Comparison of ENCODE assay signal across 9 cellular contexts in the genomic region with DNA sequence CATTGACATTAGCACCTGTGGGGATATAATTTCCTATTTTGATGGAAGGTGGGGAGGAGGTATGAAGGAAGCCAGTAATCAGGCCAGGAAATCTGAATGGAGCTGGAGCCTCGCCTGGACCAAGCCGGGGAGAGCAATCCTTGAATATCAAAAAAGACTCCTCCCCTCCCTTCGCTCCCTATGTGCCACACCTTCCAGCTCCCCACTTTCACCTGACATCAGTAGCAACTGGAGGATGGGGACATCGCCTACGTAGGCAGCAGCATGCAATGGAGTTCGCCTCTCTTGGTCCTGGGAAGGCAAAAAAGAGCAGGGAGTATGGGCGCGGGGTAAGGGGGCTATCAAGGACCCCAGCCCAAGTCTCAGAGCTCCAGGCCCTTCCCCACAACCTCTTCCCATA. TPM values are rescaled to one million over a fixed set of nuclear protein-coding genes. Genes with fewer than 3 reads are reported as not detected.
DNase-seq lines count a peak whose midpoint lies in the region; ATAC-seq and TF ChIP-seq lines count a peak whose summit lies in the region.
"Had no signal": no experiment of that assay in that cellular context is flagged by ENCODE, and none has a peak within 500 bp of the region (broad histone marks: within the 10 kb centered on the region; RNA-seq: fewer than 3 reads in every experiment).

No MANE protein-coding gene starts in this region.

- intact Hi-C loops in activated CD4-positive, alpha-beta T cell treated with anti-CD3 and anti-CD28 coated beads for 36 hours (cut with DNase I, micrococcal nuclease) = loop anchor here in 1 of 2 experiments (5.0 to 10.0 kb wide), 2 partner anchors 190 to 512 kb away; a partner anchor contains a TSS
- intact Hi-C loops in left lung (cut with DNase I) = no loop called here
- intact Hi-C loops in testis (cut with DNase I; ENCODE audit: low total_unique reads) = no loop called here
- intact Hi-C loops in sciatic nerve (cut with DNase I) = no loop called here

- no peak overlapping the region for H3K27ac Mint-ChIP-seq in activated CD4-positive, alpha-beta T cell treated with anti-CD3 and anti-CD28 coated beads for 36 hours
- peak overlapping the region; percentile 49 for H3K27ac Mint-ChIP-seq in activated naive CD8-positive, alpha-beta T cell treated with anti-CD3 and anti-CD28 coated beads, Interleukin-2, amount 50 U/mL, for 24 hours

- H3K36me3 Mint-ChIP-seq in activated CD4-positive, alpha-beta T cell treated with anti-CD3 and anti-CD28 coated beads for 36 hours (ENCODE audit: low read depth) = peaks cover 18% of the 10 kb centered on the region
- H3K36me3 Mint-ChIP-seq in activated naive CD8-positive, alpha-beta T cell treated with anti-CD3 and anti-CD28 coated beads, Interleukin-2, amount 50 U/mL, for 24 hours (ENCODE audit: low read depth) = peaks cover 27% of the 10 kb centered on the region

- WGBS in testis, 2 donors = 34 to 35% methylated on average over 8 of the region's 8 CpGs

- H3K9me3 ChIP-seq in left lung (no peaks in the 10 kb centered on the region), testis (no peaks in the 10 kb centered on the region)

- peak overlapping the region; percentile 95 to 96 for H3K4me3 ChIP-seq in left lung
- peak overlapping the region; percentile 87 to 93 for H3K4me3 ChIP-seq in testis

- POLR2A ChIA-PET in activated CD4-positive, alpha-beta T cell treated with anti-CD3 and anti-CD28 coated beads for 36 hours (lab: Charles Lee) = interaction anchor here (1.4 to 2.1 kb wide), 2 partner anchors 10 to 36 kb away, joined by 3 to 4 read pairs; a partner anchor contains a TSS

- H3K4me1 Mint-ChIP-seq in activated CD4-positive, alpha-beta T cell treated with anti-CD3 and anti-CD28 coated beads for 36 hours = peaks cover 16% of the 10 kb centered on the region
- peaks cover 21% of the 10 kb centered on the region for H3K4me1 Mint-ChIP-seq in activated naive CD8-positive, alpha-beta T cell treated with anti-CD3 and anti-CD28 coated beads, Interleukin-2, amount 50 U/mL, for 24 hours

- H3K27ac ChIP-seq in left lung = no peak overlapping the region
- H3K27ac ChIP-seq in testis = peak overlapping the region in 1 of 2 donors; percentile 92

- H3K4me3 Mint-ChIP-seq in activated CD4-positive, alpha-beta T cell treated with anti-CD3 and anti-CD28 coated beads for 36 hours = peak overlapping the region; percentile 83
- peak overlapping the region; percentile 85 for H3K4me3 Mint-ChIP-seq in activated naive CD8-positive, alpha-beta T cell treated with anti-CD3 and anti-CD28 coated beads, Interleukin-2, amount 50 U/mL, for 24 hours

- peaks cover 16 to 27% of the 10 kb centered on the region in 2 donors for H3K4me1 ChIP-seq in left lung
- peaks cover 14% of the 10 kb centered on the region for H3K4me1 ChIP-seq in testis

- no peaks in the 10 kb centered on the region for H3K9me3 Mint-ChIP-seq in activated CD4-positive, alpha-beta T cell treated with anti-CD3 and anti-CD28 coated beads for 36 hours (ENCODE audit: low read depth)
- no peaks in the 10 kb centered on the region for H3K9me3 Mint-ChIP-seq in activated naive CD8-positive, alpha-beta T cell treated with anti-CD3 and anti-CD28 coated beads, Interleukin-2, amount 50 U/mL, for 24 hours

- no peak for TF ChIP-seq POLR2A in testis (IDR thresholded peaks at IDR 0.05)

- DNase-seq in activated CD4-positive, alpha-beta T cell treated with anti-CD3 and anti-CD28 coated beads for 36 hours = no peak
- DNase-seq in activated CD4-positive, alpha-beta T cell treated with anti-CD3 and anti-CD28 coated beads for 1 hour = no peak
- DNase-seq in activated naive CD8-positive, alpha-beta T cell treated with anti-CD3 and anti-CD28 coated beads, Interleukin-2, amount 50 U/mL, for 24 hours = no peak
- no peak for DNase-seq in left lung
- no peak for DNase-seq in testis
- DNase-seq in sciatic nerve (ENCODE audit: low spot score) = no peak
- DNase-seq: AML-193 had no signal

- ATAC-seq in activated CD4-positive, alpha-beta T cell treated with anti-CD3 and anti-CD28 coated beads for 36 hours = no peak
- ATAC-seq in activated naive CD8-positive, alpha-beta T cell treated with anti-CD3 and anti-CD28 coated beads, Interleukin-2, amount 50 U/mL, for 24 hours = no peak
- ATAC-seq in left lung (no peak), sciatic nerve (no peak), GM19328 (IDR thresholded peaks at IDR 0.05; ENCODE audit: unreplicated experiment) (no peak), HG02870 (IDR thresholded peaks at IDR 0.05; ENCODE audit: unreplicated experiment) (no peak)

- H3K36me3 ChIP-seq in left lung (peaks cover 2 to 38% of the 10 kb centered on the region in 2 donors), testis (ENCODE audit: low read depth, missing control alignments) (no peaks in the 10 kb centered on the region)

- H3K27me3 ChIP-seq in left lung (no peaks in the 10 kb centered on the region), testis (no peaks in the 10 kb centered on the region)

- H3K27me3 Mint-ChIP-seq in activated CD4-positive, alpha-beta T cell treated with anti-CD3 and anti-CD28 coated beads for 36 hours = no peaks in the 10 kb centered on the region
- H3K27me3 Mint-ChIP-seq in activated naive CD8-positive, alpha-beta T cell treated with anti-CD3 and anti-CD28 coated beads, Interleukin-2, amount 50 U/mL, for 24 hours = no peaks in the 10 kb centered on the region

- TF ChIP-seq CTCF in left lung (IDR thresholded peaks at IDR 0.05) (no peak), testis (IDR thresholded peaks at IDR 0.05) (no peak)

- CTCF ChIA-PET in activated CD4-positive, alpha-beta T cell treated with anti-CD3 and anti-CD28 coated beads for 36 hours (lab: Charles Lee) = interaction anchor here (0.6 to 3.2 kb wide), 14 partner anchors 9 to 205 kb away, joined by 3 to 26 read pairs (median 4); a partner anchor contains a TSS

RNA-seq across cellular contexts. Expression of a gene that starts 1.1 kb away (rescaled TPM):
- total RNA-seq in activated CD4-positive, alpha-beta T cell treated with anti-CD3 and anti-CD28 coated beads for 36 hours = 10 to 100 TPM; 29.2 to 31.0 TPM
- total RNA-seq in left lung = 10 to 100 TPM; 33.3 to 39.3 TPM
- 10 to 100 TPM; 26.8 to 32.3 TPM for total RNA-seq in testis
- 20.1 TPM for polyA plus RNA-seq in testis (ENCODE audit: insufficient read depth, low read depth, low replicate concordance)
- 40.1 TPM for total RNA-seq in sciatic nerve

RNA-seq across cellular contexts. Expression of a gene that starts 9.7 kb away (rescaled TPM):
- total RNA-seq in activated CD4-positive, alpha-beta T cell treated with anti-CD3 and anti-CD28 coated beads for 36 hours = 1 to 10 TPM; 5.2 to 7.5 TPM
- total RNA-seq in left lung = 10 to 100 TPM in 1 of 2 donors, 1 to 10 TPM in 1; 9.4 to 10.9 TPM
- 10 to 100 TPM; 24.2 to 26.9 TPM for total RNA-seq in testis
- 10.6 TPM for polyA plus RNA-seq in testis (ENCODE audit: insufficient read depth, low read depth, low replicate concordance)
- total RNA-seq in sciatic nerve = 8.3 TPM

RNA-seq across cellular contexts. Expression of a gene that starts 27.2 kb away (rescaled TPM):
- total RNA-seq in activated CD4-positive, alpha-beta T cell treated with anti-CD3 and anti-CD28 coated beads for 36 hours = 1 to 10 TPM in 1 of 2 experiments, under 1 TPM in 1; 0.53 to 1.3 TPM
- under 1 TPM in 1 of 2 donors, not detected in 1; 0.29 TPM for total RNA-seq in left lung
- under 1 TPM in 1 of 2 donors, not detected in 1; 0.87 TPM for total RNA-seq in testis
- 3.9 TPM for polyA plus RNA-seq in testis (ENCODE audit: insufficient read depth, low read depth, low replicate concordance)
- 0.80 TPM for total RNA-seq in sciatic nerve

RNA-seq across cellular contexts. Expression of a gene that starts 32.9 kb away (rescaled TPM):
- total RNA-seq in activated CD4-positive, alpha-beta T cell treated with anti-CD3 and anti-CD28 coated beads for 36 hours = 10 to 100 TPM; 69.1 to 76.0 TPM
- total RNA-seq in left lung = 10 to 100 TPM; 32.6 to 33.8 TPM
- total RNA-seq in testis = 10 to 100 TPM; 27.5 to 30.4 TPM
- 40.8 TPM for polyA plus RNA-seq in testis (ENCODE audit: insufficient read depth, low read depth, low replicate concordance)
- total RNA-seq in sciatic nerve = 18.5 TPM

RNA-seq across cellular contexts. Expression of a gene that starts 35.3 kb away (rescaled TPM):
- 10 to 100 TPM; 25.2 to 28.8 TPM for total RNA-seq in activated CD4-positive, alpha-beta T cell treated with anti-CD3 and anti-CD28 coated beads for 36 hours
- total RNA-seq in left lung (10 to 100 TPM; 50.3 to 51.4 TPM), testis (10 to 100 TPM; 63.7 to 70.2 TPM), sciatic nerve (40.7 TPM)
- 49.3 TPM for polyA plus RNA-seq in testis (ENCODE audit: insufficient read depth, low read depth, low replicate concordance)
